8 cellular contexts compared by ENCODE assay signal in the genomic region with DNA sequence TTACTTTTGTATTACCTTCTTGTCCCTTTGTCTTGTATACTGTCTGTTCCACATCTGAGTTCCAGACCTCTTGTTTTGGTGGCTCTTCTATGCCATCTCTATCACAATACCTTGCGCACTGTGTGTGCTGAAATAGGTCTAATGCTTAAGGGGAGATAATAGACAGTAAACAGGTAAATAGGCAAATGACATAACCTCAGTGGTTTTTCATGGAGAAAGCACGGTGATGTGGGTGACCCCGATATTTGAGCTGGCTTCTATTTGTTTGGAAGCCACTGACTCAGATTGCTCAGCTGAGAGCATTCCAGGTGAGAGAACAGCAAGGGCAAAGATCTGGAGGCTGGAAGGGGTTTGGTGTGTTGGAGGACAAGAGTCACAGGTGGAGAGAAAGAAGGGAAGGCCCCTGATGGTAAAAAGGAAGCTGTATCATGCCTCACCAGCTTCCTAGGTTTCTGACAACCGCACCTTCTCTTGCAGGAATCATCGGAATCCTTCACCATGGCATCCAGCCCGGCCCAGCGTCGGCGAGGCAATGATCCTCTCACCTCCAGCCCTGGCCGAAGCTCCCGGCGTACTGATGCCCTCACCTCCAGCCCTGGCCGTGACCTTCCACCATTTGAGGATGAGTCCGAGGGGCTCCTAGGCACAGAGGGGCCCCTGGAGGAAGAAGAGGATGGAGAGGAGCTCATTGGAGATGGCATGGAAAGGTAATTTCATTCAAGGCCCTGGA. TPM values are rescaled to one million over a fixed set of nuclear protein-coding genes. Genes with fewer than 3 reads are reported as not detected.
DNase-seq lines count a peak whose midpoint lies in the region; ATAC-seq and TF ChIP-seq lines count a peak whose summit lies in the region.

No MANE protein-coding gene starts in this region.

- peaks cover 41% of the 10 kb centered on the region for H3K4me1 Mint-ChIP-seq in activated CD4-positive, alpha-beta T cell treated with anti-CD3 and anti-CD28 coated beads for 36 hours
- peaks cover 29% of the 10 kb centered on the region for H3K4me1 Mint-ChIP-seq in activated B cell treated with CpG ODN at 0.5 μM for 24 hours

- peak overlapping the region; percentile 80 for H3K4me3 Mint-ChIP-seq in activated CD4-positive, alpha-beta T cell treated with anti-CD3 and anti-CD28 coated beads for 36 hours
- peak overlapping the region; percentile 95 for H3K4me3 Mint-ChIP-seq in activated B cell treated with CpG ODN at 0.5 μM for 24 hours

- H3K36me3 ChIP-seq in iPS-18a (ENCODE audit: control insufficient read depth, low read depth, low read length) (peaks cover 47% of the 10 kb centered on the region), thoracic aorta (no peaks in the 10 kb centered on the region)

- H3K9me3 ChIP-seq in iPS-18a (ENCODE audit: control insufficient read depth, low read depth, low read length), result no peaks in the 10 kb centered on the region
- no peaks in the 10 kb centered on the region for H3K9me3 ChIP-seq in thoracic aorta

- POLR2A ChIA-PET in activated CD4-positive, alpha-beta T cell treated with anti-CD3 and anti-CD28 coated beads for 36 hours (lab: Charles Lee), result interaction anchor here (1.4 to 2.5 kb wide), 3 partner anchors 10 to 24 kb away, joined by 3 to 13 read pairs (median 7); no protein-coding TSS in a partner anchor
- POLR2A ChIA-PET in activated B cell treated with CpG ODN at 0.5 μM for 24 hours (lab: Charles Lee), result interaction anchor here (0.6 to 3.7 kb wide), 5 partner anchors 10 to 1787 kb away, joined by 3 to 13 read pairs (median 12); a partner anchor contains a TSS

- no peaks in the 10 kb centered on the region for H3K27me3 Mint-ChIP-seq in activated CD4-positive, alpha-beta T cell treated with anti-CD3 and anti-CD28 coated beads for 36 hours
- H3K27me3 Mint-ChIP-seq in activated B cell treated with CpG ODN at 0.5 μM for 24 hours, result no peaks in the 10 kb centered on the region

- no peaks in the 10 kb centered on the region for H3K9me3 Mint-ChIP-seq in activated CD4-positive, alpha-beta T cell treated with anti-CD3 and anti-CD28 coated beads for 36 hours (ENCODE audit: low read depth)
- H3K9me3 Mint-ChIP-seq in activated B cell treated with CpG ODN at 0.5 μM for 24 hours, result no peaks in the 10 kb centered on the region

- H3K27me3 ChIP-seq in iPS-18a (ENCODE audit: control insufficient read depth, insufficient read depth, low read length) (peaks cover 4% of the 10 kb centered on the region), thoracic aorta (replicated peaks; ENCODE audit: insufficient read depth) (no peaks in the 10 kb centered on the region)

- H3K9ac ChIP-seq in iPS-18a (ENCODE audit: low read length), result peak overlapping the region; percentile 100

- DNase-seq in activated CD4-positive, alpha-beta T cell treated with anti-CD3 and anti-CD28 coated beads for 36 hours, result no peak
- DNase-seq in activated CD4-positive, alpha-beta T cell treated with anti-CD3 and anti-CD28 coated beads for 48 hours, result no peak
- no peak for DNase-seq in activated B cell treated with CpG ODN at 0.5 μM for 24 hours
- no peak for DNase-seq in thoracic aorta (ENCODE audit: low spot score)
- DNase-seq in hepatic stellate cell (ENCODE audit: low spot score), result no peak
- no peak for DNase-seq in sciatic nerve (ENCODE audit: low spot score)
- DNase-seq in left lobe of liver (ENCODE audit: low spot score), result no peak

- TF ChIP-seq CTCF in activated B cell treated with CpG ODN at 0.5 μM for 24 hours (IDR thresholded peaks at IDR 0.05), result no peak
- no peak for TF ChIP-seq CTCF in thoracic aorta (IDR thresholded peaks at IDR 0.05)

- H3K27ac ChIP-seq in iPS-18a (ENCODE audit: low read length) (peak overlapping the region; percentile 99), thoracic aorta (peak overlapping the region; percentile 29 to 51)

- H3K36me3 Mint-ChIP-seq in activated CD4-positive, alpha-beta T cell treated with anti-CD3 and anti-CD28 coated beads for 36 hours (ENCODE audit: low read depth), result peaks cover 42% of the 10 kb centered on the region
- H3K36me3 Mint-ChIP-seq in activated B cell treated with CpG ODN at 0.5 μM for 24 hours (ENCODE audit: low read depth), result peaks cover 16% of the 10 kb centered on the region

- peak overlapping the region; percentile 96 for H3K27ac Mint-ChIP-seq in activated CD4-positive, alpha-beta T cell treated with anti-CD3 and anti-CD28 coated beads for 36 hours
- peak overlapping the region; percentile 93 for H3K27ac Mint-ChIP-seq in activated B cell treated with CpG ODN at 0.5 μM for 24 hours

- H3K4me1 ChIP-seq in iPS-18a (ENCODE audit: control insufficient read depth, low read depth, low read length) (peaks cover 13% of the 10 kb centered on the region), thoracic aorta (ENCODE audit: control insufficient read depth in 1 of 2, low read depth in 2 of 2) (peaks cover 0 to 11% of the 10 kb centered on the region in 2 donors)

- CTCF ChIA-PET in activated CD4-positive, alpha-beta T cell treated with anti-CD3 and anti-CD28 coated beads for 36 hours (lab: Charles Lee), result interaction anchor here (1.1 to 3.0 kb wide), 4 partner anchors 9 to 72 kb away, joined by 3 to 14 read pairs (median 5); a partner anchor contains a TSS
- CTCF ChIA-PET in activated B cell treated with CpG ODN at 0.5 μM for 24 hours (lab: Charles Lee), result interaction anchor here (0.8 to 1.6 kb wide), 2 partner anchors 10 to 98 kb away, joined by 3 to 5 read pairs; no protein-coding TSS in a partner anchor

- ATAC-seq in activated CD4-positive, alpha-beta T cell treated with anti-CD3 and anti-CD28 coated beads for 36 hours, result no peak
- no peak for ATAC-seq in activated B cell treated with CpG ODN at 0.5 μM for 24 hours (ENCODE audit: low read depth)
- ATAC-seq in thoracic aorta (ENCODE audit: insufficient number of reproducible peaks, low FRiP score, low read depth), result no peak
- ATAC-seq in sciatic nerve, result no peak
- ATAC-seq in left lobe of liver, result no peak

- H3K4me3 ChIP-seq in iPS-18a (ENCODE audit: low read length), result peak overlapping the region; percentile 97
- peak overlapping the region; percentile 72 for H3K4me3 ChIP-seq in thoracic aorta

- intact Hi-C loops in activated CD4-positive, alpha-beta T cell treated with anti-CD3 and anti-CD28 coated beads for 36 hours (cut with DNase I, micrococcal nuclease), result loop anchor here (1.0 to 10.0 kb wide), 14 partner anchors 9 to 1126 kb away; a partner anchor contains a TSS
- intact Hi-C loops in activated B cell treated with CpG ODN at 0.5 μM for 24 hours (cut with micrococcal nuclease) (loop anchor here (1.0 to 10.0 kb wide), 8 partner anchors 9 to 2004 kb away; a partner anchor contains a TSS), sciatic nerve (cut with DNase I) (no loop called here)

RNA-seq across cellular contexts. Expression of a gene that starts 0.8 kb away (rescaled TPM):
- total RNA-seq in activated CD4-positive, alpha-beta T cell treated with anti-CD3 and anti-CD28 coated beads for 36 hours, result 100 to 1,000 TPM; 235 to 247 TPM
- total RNA-seq in activated B cell treated with CpG ODN at 0.5 μM for 24 hours (44.4 and 45.6 TPM in 2 replicates), thoracic aorta (1 to 10 TPM; 4.5 to 5.4 TPM), sciatic nerve (4.6 TPM), left lobe of liver (1.4 TPM)

RNA-seq across cellular contexts. Expression of a gene that starts 8.5 kb away (rescaled TPM):
- total RNA-seq in activated CD4-positive, alpha-beta T cell treated with anti-CD3 and anti-CD28 coated beads for 36 hours, result 10 to 100 TPM; 22.5 to 24.8 TPM
- 17.5 and 18.3 TPM in 2 replicates for total RNA-seq in activated B cell treated with CpG ODN at 0.5 μM for 24 hours
- total RNA-seq in thoracic aorta, result 10 to 100 TPM; 32.0 to 37.8 TPM
- 31.3 TPM for total RNA-seq in sciatic nerve
- total RNA-seq in left lobe of liver, result 25.1 TPM

RNA-seq across cellular contexts. Expression of a gene that starts 30.0 kb away (rescaled TPM):
- total RNA-seq in activated CD4-positive, alpha-beta T cell treated with anti-CD3 and anti-CD28 coated beads for 36 hours, result 1 to 10 TPM; 1.9 TPM
- total RNA-seq in activated B cell treated with CpG ODN at 0.5 μM for 24 hours (3.3 and 3.7 TPM in 2 replicates), thoracic aorta (1 to 10 TPM; 2.8 to 7.8 TPM), sciatic nerve (12.1 TPM), left lobe of liver (1.5 TPM)
